9 cellular contexts compared by ENCODE assay signal in the genomic region with DNA sequence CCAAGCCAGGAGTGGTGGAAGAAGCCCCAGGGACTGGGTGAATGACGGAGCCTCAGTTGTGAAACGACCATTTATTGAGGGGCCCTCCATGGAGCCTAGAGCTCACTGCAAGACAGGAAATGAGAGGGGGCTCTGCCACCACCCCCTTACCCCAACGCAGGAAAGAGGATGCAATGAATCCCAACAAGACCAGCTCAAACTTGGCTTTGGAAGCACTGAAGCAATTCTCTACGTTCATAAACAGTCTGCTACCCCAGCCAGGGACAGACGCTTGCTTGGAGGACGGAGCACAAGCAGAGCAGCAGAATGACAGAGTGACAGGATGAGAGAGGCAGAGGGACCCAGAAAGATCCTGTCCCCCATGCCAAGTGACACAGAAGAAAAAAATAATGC. TPM values are rescaled to one million over a fixed set of nuclear protein-coding genes. Genes with fewer than 3 reads are reported as not detected.
DNase-seq lines count a peak whose midpoint lies in the region; ATAC-seq, FAIRE-seq and TF ChIP-seq lines count a peak whose summit lies in the region.
"Had no signal": no experiment of that assay in that cellular context is flagged by ENCODE, and none has a peak within 500 bp of the region (broad histone marks: within the 10 kb centered on the region; RNA-seq: fewer than 3 reads in every experiment).

No MANE protein-coding gene starts in this region.

- TF ChIP-seq POLR2A in GM12891 (IDR thresholded peaks at IDR 0.05; ENCODE audit: low read depth, low read length): no peak

- no peak for DNase-seq in GM06990 (ENCODE audit: extremely low read depth, insufficient read length)
- DNase-seq in SJSA1 (ENCODE audit: low read depth in 1 of 2, low spot score in 2 of 2): no peak
- DNase-seq in fibroblast of lung (ENCODE audit: low read depth in 2 of 2): no peak
- no peak for DNase-seq in retinal pigment epithelial cell (ENCODE audit: low read depth)
- DNase-seq in GM12891 (ENCODE audit: insufficient read length, low spot score): no peak
- DNase-seq: midbrain had no signal

- H3K4me3 ChIP-seq in GM06990 (replicated peaks; ENCODE audit: low read depth, low read length): peak overlapping the region; percentile 82
- peak overlapping the region; percentile 68 for H3K4me3 ChIP-seq in SJSA1
- peak overlapping the region; percentile 76 to 94 (median 84) for H3K4me3 ChIP-seq in fibroblast of lung (replicated peaks in 1 of 4; ENCODE audit: control extremely low read depth in 1 of 4, insufficient read depth in 1 of 4, low read depth in 3 of 4, low read length in 4 of 4)
- peak overlapping the region; percentile 75 for H3K4me3 ChIP-seq in retinal pigment epithelial cell (ENCODE audit: low read length)

- H3K79me2 ChIP-seq in fibroblast of lung (ENCODE audit: control insufficient read depth, insufficient read depth, low read length): peaks cover 48% of the 10 kb centered on the region

- H3K4me2 ChIP-seq in fibroblast of lung (ENCODE audit: extremely low read depth, insufficient read depth, low read length): peak overlapping the region; percentile 82

- no peak for ATAC-seq in HG02642 (IDR thresholded peaks at IDR 0.05; ENCODE audit: poor library complexity, unreplicated experiment)
- ATAC-seq in HG03469 (IDR thresholded peaks at IDR 0.05; ENCODE audit: unreplicated experiment): no peak
- no peak for ATAC-seq in HG03460 (IDR thresholded peaks at IDR 0.05; ENCODE audit: unreplicated experiment)

- H3K9me3 ChIP-seq in SJSA1 (replicated peaks) (0 out of 2 replicates have a peak, but pooled peaks cover 4% of the 10 kb centered on the region), fibroblast of lung (ENCODE audit: control insufficient read depth, insufficient read depth, low read depth, low read length) (no peaks in the 10 kb centered on the region)

- H3K27ac ChIP-seq in SJSA1: no peak overlapping the region
- peak overlapping the region; percentile 2 for H3K27ac ChIP-seq in fibroblast of lung (ENCODE audit: insufficient read depth, low read length)

- FAIRE-seq in GM12891 (lab: Jason Lieb, UNC): no peak

- H3K4me1 ChIP-seq in SJSA1 (replicated peaks) (peaks cover 15% of the 10 kb centered on the region), fibroblast of lung (ENCODE audit: control insufficient read depth, extremely low read depth, insufficient read depth, low read length) (peaks cover 30% of the 10 kb centered on the region)

- H3K36me3 ChIP-seq in GM06990 (ENCODE audit: control insufficient read depth, insufficient read depth, low read length) (no peaks in the 10 kb centered on the region; the same call in none of the 2 replicates), SJSA1 (peaks cover 25% of the 10 kb centered on the region), fibroblast of lung (ENCODE audit: control insufficient read depth, insufficient read depth, low read length) (no peaks in the 10 kb centered on the region)

- no peak for TF ChIP-seq CTCF in GM06990 (IDR thresholded peaks at IDR 0.05; ENCODE audit: insufficient read depth, low read length, poor library complexity, severe bottlenecking)
- TF ChIP-seq CTCF in fibroblast of lung (conservative IDR thresholded peaks at IDR 0.05 in 1 of 2, IDR thresholded peaks at IDR 0.05 in 1 of 2; ENCODE audit: low read depth in 1 of 2, low read length in 2 of 2): no peak
- no peak for TF ChIP-seq CTCF in retinal pigment epithelial cell (conservative IDR thresholded peaks at IDR 0.05; ENCODE audit: low read depth, low read length)

- no peak overlapping the region for H2AFZ ChIP-seq in fibroblast of lung (ENCODE audit: low read length)

- H3K27me3 ChIP-seq in GM06990 (replicated peaks; ENCODE audit: control insufficient read depth, insufficient read depth, low read length) (no peaks in the 10 kb centered on the region), SJSA1 (replicated peaks) (no peaks in the 10 kb centered on the region), fibroblast of lung (ENCODE audit: control insufficient read depth, insufficient read depth, low read length) (no peaks in the 10 kb centered on the region)

- no peaks in the 10 kb centered on the region for H4K20me1 ChIP-seq in fibroblast of lung (ENCODE audit: control insufficient read depth, extremely low read depth, insufficient read depth, low read length)

- peak overlapping the region; percentile 73 for H3K9ac ChIP-seq in fibroblast of lung (ENCODE audit: insufficient read depth, low read length)

TF ChIP-seq in GM12891, 5 proteins besides CTCF, POLR2A, EP300 and RAD21:
- no peak for TF ChIP-seq PAX5 (IDR thresholded peaks at IDR 0.05; ENCODE audit: insufficient read depth, low read length, severe bottlenecking)
- TF ChIP-seq POLR2AphosphoS5 (IDR thresholded peaks at IDR 0.05; ENCODE audit: low read depth, low read length): no peak
- no peak for TF ChIP-seq SPI1 (IDR thresholded peaks at IDR 0.05; ENCODE audit: low read depth, low read length)
- no peak for TF ChIP-seq TAF1 (IDR thresholded peaks at IDR 0.05; ENCODE audit: low read depth, low read length)
- no peak for TF ChIP-seq POU2F2 (IDR thresholded peaks at IDR 0.05; ENCODE audit: low read depth, low read length)
TF ChIP-seq in GM12891: peak in this region for 0.

RNA-seq across cellular contexts. Expression of a gene that starts 1.0 kb away (rescaled TPM):
- 18.2 and 48.9 TPM in 2 replicates for total RNA-seq in SJSA1 (2014; rRNA removed; shearing (Covaris generic))
- 30.6 and 43.6 TPM in 2 replicates for total RNA-seq in fibroblast of lung
- polyA plus RNA-seq in fibroblast of lung: 67.4 and 104 TPM in 2 replicates
- polyA plus RNA-seq in fibroblast of lung (2012): 82.7 and 108 TPM in 2 replicates
- 109 and 215 TPM in 2 replicates for polyA minus RNA-seq in fibroblast of lung (ENCODE audit: low replicate concordance)
- 26.6 TPM for polyA plus RNA-seq in GM12891 (2012; ENCODE audit: low read depth, missing spikeins)

RNA-seq across cellular contexts. Expression of a gene that starts 19.9 kb away (rescaled TPM):
- total RNA-seq in SJSA1 (2014; rRNA removed; shearing (Covaris generic)): 87.5 and 91.2 TPM in 2 replicates
- total RNA-seq in fibroblast of lung: 0.26 and 2.6 TPM in 2 replicates
- 6.5 and 26.2 TPM in 2 replicates for polyA plus RNA-seq in fibroblast of lung
- polyA plus RNA-seq in fibroblast of lung (2012): 6.4 and 27.2 TPM in 2 replicates
- 5.1 and 35.9 TPM in 2 replicates for polyA minus RNA-seq in fibroblast of lung (ENCODE audit: low replicate concordance)
- 59.6 TPM for polyA plus RNA-seq in GM12891 (2012; ENCODE audit: low read depth, missing spikeins)

RNA-seq across cellular contexts. Expression of a gene that starts 26.0 kb away (rescaled TPM):
- 64.1 and 130 TPM in 2 replicates for total RNA-seq in SJSA1 (2014; rRNA removed; shearing (Covaris generic))
- total RNA-seq in fibroblast of lung: 19.0 and 24.1 TPM in 2 replicates
- polyA plus RNA-seq in fibroblast of lung: 7.3 and 14.5 TPM in 2 replicates
- polyA plus RNA-seq in fibroblast of lung (2012): 17.3 and 32.4 TPM in 2 replicates
- polyA minus RNA-seq in fibroblast of lung (ENCODE audit: low replicate concordance): 20.4 and 24.4 TPM in 2 replicates
- 20.3 TPM for polyA plus RNA-seq in GM12891 (2012; ENCODE audit: low read depth, missing spikeins)

RNA-seq across cellular contexts. Expression of a gene that starts 30.9 kb away (rescaled TPM):
- not detected in 2 replicates for total RNA-seq in SJSA1 (2014; rRNA removed; shearing (Covaris generic))
- total RNA-seq in fibroblast of lung: not detected in 2 replicates
- not detected in 2 replicates for polyA plus RNA-seq in fibroblast of lung
- polyA plus RNA-seq in fibroblast of lung (2012): not detected in 2 replicates
- not detected in 2 replicates for polyA minus RNA-seq in fibroblast of lung (ENCODE audit: low replicate concordance)
- polyA plus RNA-seq in GM12891 (2012; ENCODE audit: low read depth, missing spikeins): 0.06 TPM

RNA-seq across cellular contexts. Expression of a gene that starts 43.9 kb away (rescaled TPM):
- total RNA-seq in SJSA1 (2014; rRNA removed; shearing (Covaris generic)): 0.34 TPM in 1 of 2 replicates, not detected in the other
- 0.77 and 0.83 TPM in 2 replicates for total RNA-seq in fibroblast of lung
- polyA plus RNA-seq in fibroblast of lung: 0.33 and 0.41 TPM in 2 replicates
- polyA plus RNA-seq in fibroblast of lung (2012): 0.55 and 0.67 TPM in 2 replicates
- polyA minus RNA-seq in fibroblast of lung (ENCODE audit: low replicate concordance): not detected in 2 replicates
- polyA plus RNA-seq in GM12891 (2012; ENCODE audit: low read depth, missing spikeins): 0.54 TPM

Comparison
In these comparisons a context has a peak if more than half of its experiments do, and no peak if none do; other contexts are left out.
1. RNA of a gene that starts 19.9 kb away (total RNA-seq): 87.5 to 91.2 TPM in SJSA1; 0.26 to 2.6 TPM in fibroblast of lung; every median in the first group is over 10 times any median in the second.
2. Peak in every context shown above with its lines, with median percentiles within 50 percentile points of each other: H3K4me3 ChIP-seq.